ENCODE assay signal across 30 cellular contexts in genomic region chr4:34183916-34184315, GRCh38.
DNase-seq lines count a peak whose midpoint lies in the region; ATAC-seq and TF ChIP-seq lines count a peak whose summit lies in the region.
"Had no signal": no experiment of that assay in that cellular context is flagged by ENCODE, and none has a peak within 500 bp of the region (broad histone marks: within the 10 kb centered on the region; RNA-seq: fewer than 3 reads in every experiment).

No MANE protein-coding gene starts in this region.

- no peak overlapping the region for H3K27ac Mint-ChIP-seq in HFFc6
- H3K27ac Mint-ChIP-seq: activated CD4-positive, alpha-beta memory T cell treated with anti-CD3 and anti-CD28 coated beads for 36 hours; activated naive CD4-positive, alpha-beta T cell treated with anti-CD3 and anti-CD28 coated beads, Interleukin-2, amount 50 U/mL, for 24 hours; activated T-helper 17 cell treated with anti-CD3 and anti-CD28 coated beads, Interleukin-2, amount 50 U/mL, for 72 hours; GM23338; neural progenitor cell; stimulated activated effector memory CD8-positive, alpha-beta T cell treated with anti-CD3 and anti-CD28 coated beads, Interleukin-12 subunit alpha, Interleukin-12 subunit beta, amount 100 ng/mL, for 72 hours had no signal

- DNase-seq in HFFc6 (peak; percentile 18), amniotic epithelial cell (ENCODE audit: low read depth) (peak; percentile 14), glomerular visceral epithelial cell (ENCODE audit: extremely low spot score) (peak; percentile 40), DMS53 (lab: John Stamatoyannopoulos, UW) (no peak), nucleus accumbens (lab: John Stamatoyannopoulos, UW) (no peak)
- DNase-seq: activated CD4-positive, alpha-beta memory T cell treated with anti-CD3 and anti-CD28 coated beads for 36 hours; activated CD4-positive, CD25-positive, alpha-beta regulatory T cell treated with anti-CD3 and anti-CD28 coated beads, Interleukin-2, amount 50 U/mL, for 72 hours; aorta; Calu3; central memory CD4-positive, alpha-beta T cell; head of caudate nucleus; left cardiac atrium; mammary epithelial cell; NCI-H1105; NCI-H2029; NCI-H345; NCI-H774; right cardiac atrium; stimulated activated CD4-positive, alpha-beta T cell treated with anti-CD3 and anti-CD28 coated beads, Interleukin-12 subunit alpha, Interleukin-12 subunit beta, amount 100 ng/mL, for 4 hours; stimulated activated CD4-positive, alpha-beta T cell treated with anti-CD3 and anti-CD28 coated beads, Interleukin-4, amount 100 ng/mL, for 24 hours; substantia nigra; upper lobe of left lung had no signal

- H3K4me3 Mint-ChIP-seq in HFFc6: no peak overlapping the region
- H3K4me3 Mint-ChIP-seq: activated CD4-positive, alpha-beta memory T cell treated with anti-CD3 and anti-CD28 coated beads for 36 hours; activated naive CD4-positive, alpha-beta T cell treated with anti-CD3 and anti-CD28 coated beads, Interleukin-2, amount 50 U/mL, for 24 hours; activated T-helper 17 cell treated with anti-CD3 and anti-CD28 coated beads, Interleukin-2, amount 50 U/mL, for 72 hours; GM23338; neural progenitor cell; stimulated activated effector memory CD8-positive, alpha-beta T cell treated with anti-CD3 and anti-CD28 coated beads, Interleukin-12 subunit alpha, Interleukin-12 subunit beta, amount 100 ng/mL, for 72 hours had no signal

- H3K4me1 Mint-ChIP-seq in HFFc6 (ENCODE audit: low read depth): peaks cover 60% of the 10 kb centered on the region
- H3K4me1 Mint-ChIP-seq: activated naive CD4-positive, alpha-beta T cell treated with anti-CD3 and anti-CD28 coated beads, Interleukin-2, amount 50 U/mL, for 24 hours; activated T-helper 17 cell treated with anti-CD3 and anti-CD28 coated beads, Interleukin-2, amount 50 U/mL, for 72 hours; neural progenitor cell; stimulated activated effector memory CD8-positive, alpha-beta T cell treated with anti-CD3 and anti-CD28 coated beads, Interleukin-12 subunit alpha, Interleukin-12 subunit beta, amount 100 ng/mL, for 72 hours had no signal

- TF ChIP-seq CTCF in HFFc6 (IDR thresholded peaks at IDR 0.05): no peak

- ATAC-seq in HG03378 (IDR thresholded peaks at IDR 0.05; ENCODE audit: unreplicated experiment): no peak
- ATAC-seq in HG03175 (IDR thresholded peaks at IDR 0.05; ENCODE audit: unreplicated experiment): no peak
- ATAC-seq: activated T-helper 17 cell treated with anti-CD3 and anti-CD28 coated beads, Interleukin-2, amount 50 U/mL, for 72 hours; GM23338; K562; left cardiac atrium; right cardiac atrium; stimulated activated effector memory CD8-positive, alpha-beta T cell treated with anti-CD3 and anti-CD28 coated beads, Interleukin-12 subunit alpha, Interleukin-12 subunit beta, amount 100 ng/mL, for 72 hours had no signal

- H3K36me3 Mint-ChIP-seq in HFFc6 (ENCODE audit: low read depth): no peaks in the 10 kb centered on the region; the same call in 1 of the 2 replicates
- H3K36me3 Mint-ChIP-seq: activated CD4-positive, alpha-beta memory T cell treated with anti-CD3 and anti-CD28 coated beads for 36 hours; activated naive CD4-positive, alpha-beta T cell treated with anti-CD3 and anti-CD28 coated beads, Interleukin-2, amount 50 U/mL, for 24 hours; neural progenitor cell; stimulated activated effector memory CD8-positive, alpha-beta T cell treated with anti-CD3 and anti-CD28 coated beads, Interleukin-12 subunit alpha, Interleukin-12 subunit beta, amount 100 ng/mL, for 72 hours had no signal

- no peaks in the 10 kb centered on the region for H3K27me3 Mint-ChIP-seq in HFFc6 (ENCODE audit: insufficient read depth)
- H3K27me3 Mint-ChIP-seq: activated CD4-positive, alpha-beta memory T cell treated with anti-CD3 and anti-CD28 coated beads for 36 hours; activated naive CD4-positive, alpha-beta T cell treated with anti-CD3 and anti-CD28 coated beads, Interleukin-2, amount 50 U/mL, for 24 hours; activated T-helper 17 cell treated with anti-CD3 and anti-CD28 coated beads, Interleukin-2, amount 50 U/mL, for 72 hours had no signal

- no peaks in the 10 kb centered on the region for H3K9me3 Mint-ChIP-seq in HFFc6
- H3K9me3 Mint-ChIP-seq: GM23338, neural progenitor cell had no signal

Comparison
In these comparisons a context has a peak if more than half of its experiments do, and no peak if none do; other contexts are left out.
1. DNase-seq: peak in HFFc6 (single experiment), amniotic epithelial cell (single experiment) and glomerular visceral epithelial cell (single experiment); none in DMS53 (single experiment) and nucleus accumbens (0 of 56).